ENCODE assay signal across 20 cellular contexts in genomic region chr9:4581031-4581760, GRCh38.
"Had no signal": no experiment of that assay in that cellular context is flagged by ENCODE, and none has a peak within 500 bp of the region (broad histone marks: within the 10 kb centered on the region; RNA-seq: fewer than 3 reads in every experiment).

No MANE protein-coding gene starts in this region.

- H3K9me3 ChIP-seq: tibial nerve had no signal

- H3K4me3 ChIP-seq: dorsolateral prefrontal cortex, hepatocyte, tibial nerve had no signal

- H3K27ac ChIP-seq: hepatocyte, tibial nerve, WERI-Rb-1 had no signal

- H3K36me3 ChIP-seq: WERI-Rb-1 had no signal

- H3K27me3 ChIP-seq: dorsolateral prefrontal cortex, hepatocyte, tibial nerve had no signal

- FAIRE-seq: colon, endothelial cell of umbilical vein, frontal cortex, TTC549 had no signal

- ATAC-seq: activated CD8-positive, alpha-beta T cell treated with anti-CD3 and anti-CD28 coated beads, Interleukin-2, amount 10 ng/mL, durations not matched to agents 7 days and 5 days; effector memory CD8-positive, alpha-beta T cell; esophagus mucosa; stimulated activated naive CD8-positive, alpha-beta T cell treated with anti-CD3 and anti-CD28 coated beads, Interleukin-15, amount 100 ng/mL, for 72 hours had no signal

- DNase-seq: activated CD4-positive, alpha-beta T cell treated with anti-CD3 and anti-CD28 coated beads, Interleukin-2, amount 10 ng/mL, durations not matched to agents 7 days and 5 days; activated CD4-positive, CD25-positive, alpha-beta regulatory T cell treated with anti-CD3 and anti-CD28 coated beads, Interleukin-2, amount 50 U/mL, for 72 hours; activated CD8-positive, alpha-beta T cell treated with anti-CD3 and anti-CD28 coated beads, Interleukin-2, amount 10 ng/mL, durations not matched to agents 7 days and 5 days; activated gamma-delta T cell; aorta; dorsolateral prefrontal cortex; effector memory CD8-positive, alpha-beta T cell; glutamatergic neuron; nucleus accumbens; stimulated activated CD4-positive, alpha-beta T cell treated with anti-CD3 and anti-CD28 coated beads, Interleukin-1b, Interleukin-23, amount 100 ng/mL, for 48 hours; stimulated activated naive CD8-positive, alpha-beta T cell treated with anti-CD3 and anti-CD28 coated beads, Interleukin-15, amount 100 ng/mL, for 72 hours; T-helper 1 cell; WERI-Rb-1 had no signal
